In the genomic region with DNA sequence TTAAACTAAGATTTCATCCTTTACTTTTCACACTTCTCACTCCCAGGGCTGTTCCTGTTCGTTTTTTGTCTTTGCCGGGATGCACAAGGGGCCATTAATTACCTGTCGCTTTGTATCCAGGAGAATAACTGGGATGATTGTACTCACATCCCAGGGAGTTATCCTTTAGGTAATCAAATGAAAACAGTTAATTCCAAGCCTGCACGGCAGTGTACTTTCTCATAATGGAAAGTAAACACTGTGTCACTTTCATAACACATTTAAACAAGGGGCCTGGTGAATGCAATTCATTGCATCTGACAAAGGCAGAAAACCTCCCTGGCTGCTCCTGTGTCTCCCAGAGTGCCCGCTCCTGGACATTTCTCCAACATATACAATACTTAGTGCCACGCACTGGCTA, we compare ENCODE assay signal across 23 cellular contexts.
"Had no signal": no experiment of that assay in that cellular context is flagged by ENCODE, and none has a peak within 500 bp of the region (broad histone marks: within the 10 kb centered on the region; RNA-seq: fewer than 3 reads in every experiment).

No MANE protein-coding gene starts in this region.

- H3K9me3 ChIP-seq: gastrocnemius medialis, right lobe of liver, upper lobe of left lung had no signal

- H3K36me3 ChIP-seq: brain microvascular endothelial cell, gastrocnemius medialis, right lobe of liver, upper lobe of left lung, WERI-Rb-1 had no signal

- H3K27me3 Mint-ChIP-seq: activated naive CD4-positive, alpha-beta T cell treated with anti-CD3 and anti-CD28 coated beads, Interleukin-2, amount 10 ng/mL, durations not matched to agents 7 days and 5 days had no signal

- H3K4me1 Mint-ChIP-seq: activated CD4-positive, alpha-beta T cell treated with anti-CD3 and anti-CD28 coated beads, Interleukin-2, amount 10 ng/mL, durations not matched to agents 7 days and 5 days; activated CD8-positive, alpha-beta memory T cell treated with anti-CD3 and anti-CD28 coated beads, Interleukin-2, amount 10 ng/mL, durations not matched to agents 7 days and 5 days; activated naive CD4-positive, alpha-beta T cell treated with anti-CD3 and anti-CD28 coated beads, Interleukin-2, amount 10 ng/mL, durations not matched to agents 7 days and 5 days; memory B cell; T-cell had no signal

- DNase-seq: activated CD4-positive, alpha-beta T cell treated with anti-CD3 and anti-CD28 coated beads, Interleukin-2, amount 10 ng/mL, durations not matched to agents 7 days and 5 days; activated CD4-positive, CD25-positive, alpha-beta regulatory T cell treated with anti-CD3 and anti-CD28 coated beads, Interleukin-2, amount 50 U/mL, for 72 hours; activated CD8-positive, alpha-beta memory T cell treated with anti-CD3 and anti-CD28 coated beads, Interleukin-2, amount 10 ng/mL, durations not matched to agents 7 days and 5 days; activated CD8-positive, alpha-beta T cell treated with anti-CD3 and anti-CD28 coated beads for 36 hours; activated effector memory CD4-positive, alpha-beta T cell treated with anti-CD3 and anti-CD28 coated beads, Interleukin-2, amount 50 U/mL, for 16 hours; activated naive CD4-positive, alpha-beta T cell treated with anti-CD3 and anti-CD28 coated beads, Interleukin-2, amount 10 ng/mL, durations not matched to agents 7 days and 5 days; activated T-cell treated with anti-CD3 and anti-CD28 coated beads for 4 hours; brain microvascular endothelial cell; central memory CD4-positive, alpha-beta T cell; effector CD8-positive, alpha-beta T cell; gastrocnemius medialis; head of caudate nucleus; hypothalamus; left cardiac atrium; right lobe of liver; stimulated activated naive CD4-positive, alpha-beta T cell treated with Interleukin-2 at 50 U/mL for 16 hours; T-cell; upper lobe of left lung; WERI-Rb-1 had no signal

- H3K27ac ChIP-seq: brain microvascular endothelial cell, gastrocnemius medialis, parathyroid adenoma, right lobe of liver, skin epidermis, upper lobe of left lung, WERI-Rb-1 had no signal

- H3K27me3 ChIP-seq: brain microvascular endothelial cell, gastrocnemius medialis, right lobe of liver, upper lobe of left lung had no signal

- H3K4me3 Mint-ChIP-seq: activated CD4-positive, alpha-beta T cell treated with anti-CD3 and anti-CD28 coated beads, Interleukin-2, amount 10 ng/mL, durations not matched to agents 7 days and 5 days; activated CD8-positive, alpha-beta memory T cell treated with anti-CD3 and anti-CD28 coated beads, Interleukin-2, amount 10 ng/mL, durations not matched to agents 7 days and 5 days; activated CD8-positive, alpha-beta T cell treated with anti-CD3 and anti-CD28 coated beads for 36 hours; activated naive CD4-positive, alpha-beta T cell treated with anti-CD3 and anti-CD28 coated beads, Interleukin-2, amount 10 ng/mL, durations not matched to agents 7 days and 5 days; memory B cell; nephron; T-cell had no signal

- H3K4me3 ChIP-seq: gastrocnemius medialis, right lobe of liver, skin epidermis, upper lobe of left lung had no signal

- H3K9me3 Mint-ChIP-seq: activated CD8-positive, alpha-beta T cell treated with anti-CD3 and anti-CD28 coated beads for 36 hours; T-cell had no signal

- H3K9ac ChIP-seq: parathyroid adenoma had no signal

- H3K36me3 Mint-ChIP-seq: activated CD8-positive, alpha-beta memory T cell treated with anti-CD3 and anti-CD28 coated beads, Interleukin-2, amount 10 ng/mL, durations not matched to agents 7 days and 5 days; activated naive CD4-positive, alpha-beta T cell treated with anti-CD3 and anti-CD28 coated beads, Interleukin-2, amount 10 ng/mL, durations not matched to agents 7 days and 5 days; T-cell had no signal

- H3K79me2 ChIP-seq: parathyroid adenoma had no signal

- H3K4me1 ChIP-seq: gastrocnemius medialis, parathyroid adenoma, right lobe of liver, upper lobe of left lung had no signal

- H3K27ac Mint-ChIP-seq: activated CD4-positive, alpha-beta T cell treated with anti-CD3 and anti-CD28 coated beads, Interleukin-2, amount 10 ng/mL, durations not matched to agents 7 days and 5 days; activated CD8-positive, alpha-beta memory T cell treated with anti-CD3 and anti-CD28 coated beads, Interleukin-2, amount 10 ng/mL, durations not matched to agents 7 days and 5 days; activated CD8-positive, alpha-beta T cell treated with anti-CD3 and anti-CD28 coated beads for 36 hours; activated naive CD4-positive, alpha-beta T cell treated with anti-CD3 and anti-CD28 coated beads, Interleukin-2, amount 10 ng/mL, durations not matched to agents 7 days and 5 days; memory B cell; T-cell had no signal
